ENCODE assay signal across 16 cellular contexts in genomic region chr14:28774764-28775738, GRCh38. TPM values are rescaled to one million over a fixed set of nuclear protein-coding genes. Genes with fewer than 3 reads are reported as not detected.
DNase-seq lines count a peak whose midpoint lies in the region; TF ChIP-seq lines count a peak whose summit lies in the region.
"Had no signal": no experiment of that assay in that cellular context is flagged by ENCODE, and none has a peak within 500 bp of the region (broad histone marks: within the 10 kb centered on the region; RNA-seq: fewer than 3 reads in every experiment).

No MANE protein-coding gene starts in this region.

- H3K4me1 ChIP-seq in HUES6 (ENCODE audit: control insufficient read depth, insufficient read depth, low read length) (peaks cover 6% of the 10 kb centered on the region; the same call in 1 of the 2 replicates), neural progenitor cell (peaks cover 7% of the 10 kb centered on the region)
- no peaks in the 10 kb centered on the region for H3K4me1 ChIP-seq in CD8-positive, alpha-beta memory T cell (ENCODE audit: insufficient read depth, low read length)
- H3K4me1 ChIP-seq: gastrocnemius medialis, SJCRH30 had no signal

- H3K27me3 ChIP-seq in HUES6 (ENCODE audit: control insufficient read depth, insufficient read depth, low read length) = peaks cover 100% of the 10 kb centered on the region
- H3K27me3 ChIP-seq in dorsolateral prefrontal cortex = peaks cover 0 to 100% (median 35%) of the 10 kb centered on the region in 45 donors
- peaks cover 100% of the 10 kb centered on the region for H3K27me3 ChIP-seq in neural progenitor cell
- peaks cover 5% of the 10 kb centered on the region for H3K27me3 ChIP-seq in CD8-positive, alpha-beta memory T cell (ENCODE audit: insufficient read depth, low read length, poor library complexity, severe bottlenecking)

- peaks cover 87% of the 10 kb centered on the region for H3K27me3 Mint-ChIP-seq in neural progenitor cell (ENCODE audit: insufficient read depth, low read depth)
- H3K27me3 Mint-ChIP-seq in CD8-positive, alpha-beta memory T cell = peaks cover 17 to 30% of the 10 kb centered on the region in 2 donors

- H3K36me3 Mint-ChIP-seq in neural progenitor cell = no peaks in the 10 kb centered on the region
- no peaks in the 10 kb centered on the region for H3K36me3 Mint-ChIP-seq in CD8-positive, alpha-beta memory T cell

- intact Hi-C loops in dorsolateral prefrontal cortex (cut with DNase I) = no loop called here

- TF ChIP-seq CTCF in GM12875 (IDR thresholded peaks at IDR 0.05; ENCODE audit: borderline replicate concordance, insufficient read depth, low read depth, low read length) = no peak
- peak in 1 of 56 donors; percentile 7 for TF ChIP-seq CTCF in dorsolateral prefrontal cortex (IDR thresholded peaks at IDR 0.05 in 54 of 56, conservative IDR thresholded peaks at IDR 0.05 in 2 of 56; ENCODE audit: low read depth in 1 of 56, partially characterized antibody in 56 of 56)
- TF ChIP-seq CTCF in neural progenitor cell (IDR thresholded peaks at IDR 0.05) = no peak

- peak overlapping the region; percentile 84 for H3K4me3 Mint-ChIP-seq in neural progenitor cell
- H3K4me3 Mint-ChIP-seq in CD8-positive, alpha-beta memory T cell = no peak overlapping the region
- H3K4me3 Mint-ChIP-seq: activated CD4-positive, alpha-beta memory T cell treated with anti-CD3 and anti-CD28 coated beads, Interleukin-2, amount 10 ng/mL, durations not matched to agents 7 days and 5 days had no signal

- H3K4me2 ChIP-seq in neural progenitor cell = peak overlapping the region; percentile 69

- peaks cover 16% of the 10 kb centered on the region for H3F3A ChIP-seq in neural progenitor cell (ENCODE audit: low read depth)

- no peak for DNase-seq in dorsolateral prefrontal cortex
- peak; percentile 27 for DNase-seq in neural progenitor cell (ENCODE audit: low spot score)
- no peak for DNase-seq in CD8-positive, alpha-beta memory T cell
- no peak for DNase-seq in effector CD4-positive, alpha-beta T cell
- DNase-seq in DMS79 treated with DMSO at 0.1 percent for 48 hours (lab: John Stamatoyannopoulos, UW) = no peak
- DNase-seq: activated CD4-positive, alpha-beta memory T cell treated with anti-CD3 and anti-CD28 coated beads, Interleukin-2, amount 10 ng/mL, durations not matched to agents 7 days and 5 days; EL; gastrocnemius medialis; Karpas-422; NCI-H146; SJCRH30 had no signal

- H3K4me3 ChIP-seq in GM12875 (ENCODE audit: low read depth, low read length) (peak overlapping the region; percentile 47), HUES6 (ENCODE audit: low read depth, low read length) (peak overlapping the region; percentile 46), dorsolateral prefrontal cortex (peak overlapping the region in 58 of 59 donors; percentile 26 to 85 (median 68)), neural progenitor cell (peak overlapping the region; percentile 39)
- H3K4me3 ChIP-seq in CD8-positive, alpha-beta memory T cell (ENCODE audit: low read length) = no peak overlapping the region
- H3K4me3 ChIP-seq: body of pancreas, gastrocnemius medialis, SJCRH30 had no signal

- no peaks in the 10 kb centered on the region for H3K9me3 Mint-ChIP-seq in neural progenitor cell
- H3K9me3 Mint-ChIP-seq in CD8-positive, alpha-beta memory T cell = peaks cover 16 to 53% (median 35%) of the 10 kb centered on the region in 5 donors
- H3K9me3 Mint-ChIP-seq: activated CD4-positive, alpha-beta memory T cell treated with anti-CD3 and anti-CD28 coated beads, Interleukin-2, amount 10 ng/mL, durations not matched to agents 7 days and 5 days had no signal

- H3K36me3 ChIP-seq in HUES6 (ENCODE audit: control insufficient read depth, insufficient read depth, low read length) (no peaks in the 10 kb centered on the region), neural progenitor cell (no peaks in the 10 kb centered on the region)
- no peaks in the 10 kb centered on the region for H3K36me3 ChIP-seq in CD8-positive, alpha-beta memory T cell (ENCODE audit: insufficient read depth, low read length)
- H3K36me3 ChIP-seq: gastrocnemius medialis, SJCRH30 had no signal

- H3K27ac ChIP-seq in HUES6 (ENCODE audit: low read depth, low read length) (no peak overlapping the region), dorsolateral prefrontal cortex (peak overlapping the region in 58 of 59 donors; percentile 74 to 97 (median 91)), neural progenitor cell (no peak overlapping the region)
- no peak overlapping the region for H3K27ac ChIP-seq in CD8-positive, alpha-beta memory T cell (ENCODE audit: low read depth, low read length)
- H3K27ac ChIP-seq: body of pancreas, C4-2B, gastrocnemius medialis, SJCRH30 had no signal

- POLR2A ChIA-PET in CD8-positive, alpha-beta memory T cell (lab: Charles Lee) = no interaction called here

- no peaks in the 10 kb centered on the region for H3K9me3 ChIP-seq in HUES6 (ENCODE audit: control insufficient read depth, insufficient read depth, low read depth, low read length)
- H3K9me3 ChIP-seq in neural progenitor cell (ENCODE audit: low read depth) = no peaks in the 10 kb centered on the region
- no peaks in the 10 kb centered on the region for H3K9me3 ChIP-seq in CD8-positive, alpha-beta memory T cell (ENCODE audit: low read length)
- H3K9me3 ChIP-seq: body of pancreas, gastrocnemius medialis, SJCRH30 had no signal

- H3K27ac Mint-ChIP-seq in neural progenitor cell = no peak overlapping the region
- no peak overlapping the region for H3K27ac Mint-ChIP-seq in CD8-positive, alpha-beta memory T cell
- H3K27ac Mint-ChIP-seq: activated CD4-positive, alpha-beta memory T cell treated with anti-CD3 and anti-CD28 coated beads, Interleukin-2, amount 10 ng/mL, durations not matched to agents 7 days and 5 days had no signal

- H4K20me1 ChIP-seq in neural progenitor cell (ENCODE audit: low read depth) = peaks cover 48% of the 10 kb centered on the region

- CTCF ChIA-PET in CD8-positive, alpha-beta memory T cell (lab: Charles Lee) = no interaction called here

- no peak overlapping the region for H2AFZ ChIP-seq in neural progenitor cell (replicated peaks)

- H3K4me1 Mint-ChIP-seq in neural progenitor cell = peaks cover 27% of the 10 kb centered on the region
- H3K4me1 Mint-ChIP-seq in CD8-positive, alpha-beta memory T cell = no peaks in the 10 kb centered on the region
- H3K4me1 Mint-ChIP-seq: activated CD4-positive, alpha-beta memory T cell treated with anti-CD3 and anti-CD28 coated beads, Interleukin-2, amount 10 ng/mL, durations not matched to agents 7 days and 5 days had no signal

- H3K79me2 ChIP-seq in neural progenitor cell (ENCODE audit: low read depth) = no peaks in the 10 kb centered on the region

- no peak overlapping the region for H3K9ac ChIP-seq in HUES6 (ENCODE audit: low read length)
- H3K9ac ChIP-seq in neural progenitor cell = no peak overlapping the region

RNA-seq across cellular contexts. Expression of gene FOXG1, which starts 8.5 kb away (rescaled TPM):
- total RNA-seq in dorsolateral prefrontal cortex = 10 to 100 TPM; 25.8 to 72.3 (median 52.9) TPM
- total RNA-seq in neural progenitor cell (ENCODE audit: low replicate concordance) = 0.69 and 1.5 TPM in 2 replicates
- total RNA-seq in CD8-positive, alpha-beta memory T cell = not detected
- not detected for polyA plus RNA-seq in CD8-positive, alpha-beta memory T cell
- total RNA-seq: activated CD4-positive, alpha-beta memory T cell treated with anti-CD3 and anti-CD28 coated beads, Interleukin-2, amount 10 ng/mL, durations not matched to agents 7 days and 5 days; body of pancreas; gastrocnemius medialis; urinary bladder had no signal
- polyA plus RNA-seq: urinary bladder had no signal

Comparison
In these comparisons a context has a peak if more than half of its experiments do, and no peak if none do; other contexts are left out.
1. H3K27ac ChIP-seq: peak in dorsolateral prefrontal cortex (58 of 59); none in HUES6 (single experiment), neural progenitor cell (single experiment) and CD8-positive, alpha-beta memory T cell (single experiment).
2. RNA of gene FOXG1, which starts 8.5 kb away (total RNA-seq): 25.8 to 72.3 TPM in dorsolateral prefrontal cortex; 0.69 to 1.5 TPM in neural progenitor cell and not detected in CD8-positive, alpha-beta memory T cell; every median in the first group is over 10 times any median in the second.